ENCODE assay signal across 14 cellular contexts in genomic region chr10:99393683-99394082, GRCh38.
"Had no signal": no experiment of that assay in that cellular context is flagged by ENCODE, and none has a peak within 500 bp of the region (broad histone marks: within the 10 kb centered on the region; RNA-seq: fewer than 3 reads in every experiment).

No MANE protein-coding gene starts in this region.

- ATAC-seq: activated CD8-positive, alpha-beta T cell treated with anti-CD3 and anti-CD28 coated beads, Interleukin-2, amount 10 ng/mL, durations not matched to agents 7 days and 5 days; activated naive CD8-positive, alpha-beta T cell treated with anti-CD3 and anti-CD28 coated beads, Interleukin-2, amount 50 U/mL, for 24 hours had no signal

- H3K27ac ChIP-seq: foreskin keratinocyte, transverse colon had no signal

- H3K9me3 Mint-ChIP-seq: activated naive CD8-positive, alpha-beta T cell treated with anti-CD3 and anti-CD28 coated beads, Interleukin-2, amount 50 U/mL, for 24 hours; activated T-helper 1 cell treated with anti-CD3 and anti-CD28 coated beads, Interleukin-12 subunit alpha, Interleukin-12 subunit beta, Interleukin-2, Interleukin-4 antibody, amounts not matched to agents 30 ng/mL and 10 ng/mL and 1 ng/mL, durations not matched to agents 14 hours and 24 hours and 36 hours; memory B cell; neural crest cell had no signal

- H3K27ac Mint-ChIP-seq: activated CD8-positive, alpha-beta T cell treated with anti-CD3 and anti-CD28 coated beads, Interleukin-2, amount 10 ng/mL, durations not matched to agents 7 days and 5 days; activated naive CD8-positive, alpha-beta T cell treated with anti-CD3 and anti-CD28 coated beads, Interleukin-2, amount 50 U/mL, for 24 hours; activated T-helper 1 cell treated with anti-CD3 and anti-CD28 coated beads, Interleukin-12 subunit alpha, Interleukin-12 subunit beta, Interleukin-2, Interleukin-4 antibody, amounts not matched to agents 30 ng/mL and 10 ng/mL and 1 ng/mL, durations not matched to agents 14 hours and 24 hours and 36 hours; memory B cell had no signal

- H3K4me3 ChIP-seq: left ventricle myocardium inferior, smooth muscle cell, transverse colon had no signal

- DNase-seq: activated CD4-positive, alpha-beta T cell treated with anti-CD3 and anti-CD28 coated beads for 4 hours; activated CD8-positive, alpha-beta T cell treated with anti-CD3 and anti-CD28 coated beads, Interleukin-2, amount 10 ng/mL, durations not matched to agents 7 days and 5 days; activated naive CD4-positive, alpha-beta T cell; activated naive CD8-positive, alpha-beta T cell treated with anti-CD3 and anti-CD28 coated beads, Interleukin-2, amount 50 U/mL, for 24 hours; head of caudate nucleus; left ventricle myocardium inferior; retina; T-helper 1 cell; transverse colon had no signal

- H3K27me3 ChIP-seq: foreskin keratinocyte, transverse colon had no signal

- H3K9me3 ChIP-seq: left ventricle myocardium inferior, transverse colon had no signal

- H3K4me3 Mint-ChIP-seq: activated CD8-positive, alpha-beta T cell treated with anti-CD3 and anti-CD28 coated beads, Interleukin-2, amount 10 ng/mL, durations not matched to agents 7 days and 5 days; activated naive CD8-positive, alpha-beta T cell treated with anti-CD3 and anti-CD28 coated beads, Interleukin-2, amount 50 U/mL, for 24 hours; activated T-helper 1 cell treated with anti-CD3 and anti-CD28 coated beads, Interleukin-12 subunit alpha, Interleukin-12 subunit beta, Interleukin-2, Interleukin-4 antibody, amounts not matched to agents 30 ng/mL and 10 ng/mL and 1 ng/mL, durations not matched to agents 14 hours and 24 hours and 36 hours; memory B cell; neural crest cell had no signal
